ENCODE assay signal across 19 cellular contexts in genomic region chr5:58016329-58016728, GRCh38.
DNase-seq lines count a peak whose midpoint lies in the region; ATAC-seq and TF ChIP-seq lines count a peak whose summit lies in the region.
"Had no signal": no experiment of that assay in that cellular context is flagged by ENCODE, and none has a peak within 500 bp of the region (broad histone marks: within the 10 kb centered on the region; RNA-seq: fewer than 3 reads in every experiment).

No MANE protein-coding gene starts in this region.

- H3K27me3 Mint-ChIP-seq in GM23338 (ENCODE audit: insufficient read depth, low read depth, poor library complexity), result no peaks in the 10 kb centered on the region
- H3K27me3 Mint-ChIP-seq: B cell had no signal

- no peaks in the 10 kb centered on the region for H3K9me3 ChIP-seq in gastrocnemius medialis
- H3K9me3 ChIP-seq: lower lobe of right lung, psoas muscle had no signal

- H3K4me1 ChIP-seq in GM23338 (ENCODE audit: insufficient read depth) (no peaks in the 10 kb centered on the region), gastrocnemius medialis (peaks cover 8 to 12% of the 10 kb centered on the region in 2 donors)

- TF ChIP-seq CTCF in GM23338 (conservative IDR thresholded peaks at IDR 0.05; ENCODE audit: low read depth in 2 of 2), result no peak
- TF ChIP-seq CTCF in fibroblast of villous mesenchyme (IDR thresholded peaks at IDR 0.05; ENCODE audit: insufficient read depth, low read depth, low read length), result no peak
- no peak for TF ChIP-seq CTCF in gastrocnemius medialis (IDR thresholded peaks at IDR 0.05 in 4 of 5, conservative IDR thresholded peaks at IDR 0.05 in 1 of 5)

- no peaks in the 10 kb centered on the region for H4K20me1 ChIP-seq in GM23338 (replicated peaks; ENCODE audit: insufficient read depth)

- in situ Hi-C loops in gastrocnemius medialis (cut with MboI; ENCODE audit: low sequenced_read_pairs in 4 of 4), result no loop called here

- intact Hi-C loops in gastrocnemius medialis (cut with DNase I; ENCODE audit: low total_unique reads), result no loop called here

- no peak overlapping the region for H3K27ac ChIP-seq in GM23338 (ENCODE audit: low read depth)
- no peak overlapping the region for H3K27ac ChIP-seq in gastrocnemius medialis
- H3K27ac ChIP-seq: lower lobe of right lung, psoas muscle had no signal

- H3K4me3 ChIP-seq in GM23338 (no peak overlapping the region), fibroblast of villous mesenchyme (ENCODE audit: low read depth, low read length) (no peak overlapping the region), gastrocnemius medialis (no peak overlapping the region)
- H3K4me3 ChIP-seq: lower lobe of right lung, psoas muscle had no signal

- no peaks in the 10 kb centered on the region for H3K36me3 Mint-ChIP-seq in GM23338 (ENCODE audit: low read depth)
- H3K36me3 Mint-ChIP-seq: activated naive CD4-positive, alpha-beta T cell treated with anti-CD3 and anti-CD28 coated beads, Interleukin-2, amount 50 U/mL, for 72 hours; IgD-negative memory B cell had no signal

- H3K36me3 ChIP-seq in GM23338 (ENCODE audit: insufficient read depth), result no peaks in the 10 kb centered on the region
- no peaks in the 10 kb centered on the region for H3K36me3 ChIP-seq in gastrocnemius medialis
- H3K36me3 ChIP-seq: lower lobe of right lung had no signal

- peaks cover 7% of the 10 kb centered on the region; the same call in 1 of the 3 replicates for H3K4me1 Mint-ChIP-seq in GM23338
- H3K4me1 Mint-ChIP-seq: B cell had no signal

- no peak overlapping the region for H3K27ac Mint-ChIP-seq in GM23338
- H3K27ac Mint-ChIP-seq: activated naive CD4-positive, alpha-beta T cell treated with anti-CD3 and anti-CD28 coated beads, Interleukin-2, amount 50 U/mL, for 72 hours; B cell; IgD-negative memory B cell; nephron had no signal

- no peaks in the 10 kb centered on the region for H3K27me3 ChIP-seq in GM23338 (ENCODE audit: insufficient read depth)
- no peaks in the 10 kb centered on the region for H3K27me3 ChIP-seq in gastrocnemius medialis

- no peaks in the 10 kb centered on the region for H3K79me2 ChIP-seq in GM23338 (replicated peaks; ENCODE audit: insufficient read depth)

- H3F3A ChIP-seq in GM23338 (replicated peaks; ENCODE audit: low read depth), result no peaks in the 10 kb centered on the region

- H2AFZ ChIP-seq in GM23338, result no peak overlapping the region

- H3K4me2 ChIP-seq in GM23338, result no peak overlapping the region

- H3K9me3 Mint-ChIP-seq in GM23338, result no peaks in the 10 kb centered on the region
- H3K9me3 Mint-ChIP-seq: activated naive CD4-positive, alpha-beta T cell treated with anti-CD3 and anti-CD28 coated beads, Interleukin-2, amount 50 U/mL, for 72 hours; IgD-negative memory B cell; nephron had no signal

- TF ChIP-seq POLR2A in gastrocnemius medialis (IDR thresholded peaks at IDR 0.05), result no peak

- H3K9me2 ChIP-seq in GM23338 (ENCODE audit: insufficient read depth), result no peaks in the 10 kb centered on the region

- no peak overlapping the region for H3K4me3 Mint-ChIP-seq in GM23338
- H3K4me3 Mint-ChIP-seq: B cell, IgD-negative memory B cell, nephron had no signal

- DNase-seq in GM23338 (ENCODE audit: low spot score) (no peak), amniotic epithelial cell (ENCODE audit: low read depth) (peak; percentile 97), fibroblast of villous mesenchyme (ENCODE audit: low read depth) (peak; percentile 77), gastrocnemius medialis (peak in 1 of 2 donors; percentile 26), NCI-H1694 treated with DMSO at 0.1 percent for 48 hours (lab: John Stamatoyannopoulos, UW) (no peak), hippocampal formation (lab: John Stamatoyannopoulos, UW) (no peak)
- DNase-seq: activated CD4-positive, alpha-beta T cell treated with anti-CD3 and anti-CD28 coated beads, Interleukin-2, amount 50 U/mL, for 4 hours; activated T-cell treated with anti-CD3 and anti-CD28 coated beads, Interleukin-2, amount 50 U/mL, for 1 hour; caudate nucleus; effector CD4-positive, alpha-beta T cell; lower lobe of right lung; NCI-H774 had no signal

- ATAC-seq in GM23338 (peak; percentile 25; the same call in 1 of the 3 replicates), gastrocnemius medialis (peak; percentile 58), HG02885 (IDR thresholded peaks at IDR 0.05; ENCODE audit: poor library complexity, unreplicated experiment) (no peak), HG02759 (IDR thresholded peaks at IDR 0.05; ENCODE audit: unreplicated experiment) (no peak)
- ATAC-seq: activated naive CD4-positive, alpha-beta T cell treated with anti-CD3 and anti-CD28 coated beads, Interleukin-2, amount 50 U/mL, for 72 hours had no signal

TF ChIP-seq in GM23338, 12 proteins besides CTCF, POLR2A, EP300 and RAD21 (continues in another document):
- TF ChIP-seq REST (IDR thresholded peaks at IDR 0.05; ENCODE audit: unreplicated experiment) (no peak), NANOG (IDR thresholded peaks at IDR 0.05; ENCODE audit: borderline replicate concordance) (no peak), ZNF331 (CRISPR knock-in tag; IDR thresholded peaks at IDR 0.05; ENCODE audit: low read depth) (no peak), ETS1 (IDR thresholded peaks at IDR 0.05) (no peak), EZH2phosphoT487 (IDR thresholded peaks at IDR 0.05; ENCODE audit: unreplicated experiment) (no peak), CREB1 (CRISPR knock-in tag; IDR thresholded peaks at IDR 0.05; ENCODE audit: low read depth) (no peak), STAT1 (IDR thresholded peaks at IDR 0.05; ENCODE audit: unreplicated experiment) (no peak), POLR2AphosphoS5 (IDR thresholded peaks at IDR 0.05; ENCODE audit: low read depth) (no peak), EZH2 (IDR thresholded peaks at IDR 0.05; ENCODE audit: low read depth, unreplicated experiment) (no peak)

Comparison
In these comparisons a context has a peak if more than half of its experiments do, and no peak if none do; other contexts are left out.
1. ATAC-seq: peak in GM23338 (single experiment) and gastrocnemius medialis (2 of 2); none in HG02885 (single experiment) and HG02759 (single experiment).
2. DNase-seq: peak in amniotic epithelial cell (single experiment) and fibroblast of villous mesenchyme (single experiment); none in GM23338 (single experiment), NCI-H1694 treated with DMSO at 0.1 percent for 48 hours (single experiment) and hippocampal formation (0 of 2).